In genomic region chr2:207491954-207492353, GRCh38 we compare ENCODE assay signal across 30 cellular contexts.
"Had no signal": no experiment of that assay in that cellular context is flagged by ENCODE, and none has a peak within 500 bp of the region (broad histone marks: within the 10 kb centered on the region; RNA-seq: fewer than 3 reads in every experiment).

No MANE protein-coding gene starts in this region.

- H3K36me3 Mint-ChIP-seq: activated naive CD4-positive, alpha-beta T cell treated with anti-CD3 and anti-CD28 coated beads, Interleukin-2, amount 10 ng/mL, durations not matched to agents 7 days and 5 days; activated naive CD8-positive, alpha-beta T cell treated with anti-CD3 and anti-CD28 coated beads, Interleukin-2, amount 10 ng/mL, durations not matched to agents 7 days and 5 days; brain had no signal

- FAIRE-seq: endometrium had no signal

- ATAC-seq: gastroesophageal sphincter; sciatic nerve; stimulated activated naive CD8-positive, alpha-beta T cell treated with anti-CD3 and anti-CD28 coated beads, Interleukin-15, Interleukin-2, amounts not matched to agents 100 U/mL and 50 U/mL, for 24 hours had no signal

- H3K27me3 Mint-ChIP-seq: activated naive CD4-positive, alpha-beta T cell treated with anti-CD3 and anti-CD28 coated beads, Interleukin-2, amount 10 ng/mL, durations not matched to agents 7 days and 5 days had no signal

- H3K4me1 ChIP-seq: ascending aorta, colonic mucosa, gastroesophageal sphincter, uterus had no signal

- H3K9me3 ChIP-seq: ascending aorta, colonic mucosa, gastroesophageal sphincter, thoracic aorta, uterus had no signal

- H3K79me2 ChIP-seq: hepatocyte had no signal

- H3K4me3 Mint-ChIP-seq: activated naive CD4-positive, alpha-beta T cell treated with anti-CD3 and anti-CD28 coated beads, Interleukin-2, amount 10 ng/mL, durations not matched to agents 7 days and 5 days; activated naive CD8-positive, alpha-beta T cell treated with anti-CD3 and anti-CD28 coated beads, Interleukin-2, amount 10 ng/mL, durations not matched to agents 7 days and 5 days; activated T-helper 1 cell treated with anti-CD3 and anti-CD28 coated beads, Interleukin-12 subunit alpha, Interleukin-12 subunit beta, Interleukin-2, Interleukin-4 antibody, amounts not matched to agents 30 ng/mL and 10 ng/mL and 1 ng/mL, durations not matched to agents 14 hours and 24 hours and 36 hours; brain; nephron; T-helper 2 cell treated with Interferon-gamma antibody and Interleukin-4, amounts not matched to agents 5 μg/mL and 100 μg/mL, for 36 hours had no signal

- H3K36me3 ChIP-seq: ascending aorta, cardiac muscle cell, colonic mucosa, gastroesophageal sphincter, thoracic aorta, uterus had no signal

- H2AFZ ChIP-seq: hepatocyte had no signal

- H3K4me3 ChIP-seq: ascending aorta, cardiac muscle cell, colonic mucosa, gastroesophageal sphincter, hepatocyte, skin epidermis, thoracic aorta, uterus had no signal

- DNase-seq: activated CD4-positive, alpha-beta T cell treated with anti-CD3 and anti-CD28 coated beads for 48 hours; activated CD4-positive, alpha-beta T cell treated with anti-CD3 and anti-CD28 coated beads, Interleukin-2, amount 50 U/mL, for 48 hours; activated CD8-positive, alpha-beta memory T cell treated with anti-CD3 and anti-CD28 coated beads for 24 hours; activated effector memory CD4-positive, alpha-beta T cell treated with anti-CD3 and anti-CD28 coated beads, Interleukin-2, amount 50 U/mL, for 16 hours; activated naive CD4-positive, alpha-beta T cell treated with anti-CD3 and anti-CD28 coated beads, Interleukin-2, amount 10 ng/mL, durations not matched to agents 7 days and 5 days; activated naive CD8-positive, alpha-beta T cell treated with anti-CD3 and anti-CD28 coated beads, Interleukin-2, amount 10 ng/mL, durations not matched to agents 7 days and 5 days; activated T-cell treated with anti-CD3 and anti-CD28 coated beads, Interleukin-2, amount 50 U/mL, for 1 hour; cerebellar nuclear complex; colonic mucosa; effector CD8-positive, alpha-beta T cell; islet precursor cell; mammary epithelial cell; stimulated activated CD4-positive, alpha-beta T cell treated with anti-CD3 and anti-CD28 coated beads, Interleukin-12 subunit alpha, Interleukin-12 subunit beta, amount 100 ng/mL, for 4 hours; stimulated activated CD4-positive, alpha-beta T cell treated with anti-CD3 and anti-CD28 coated beads, Interleukin-4, amount 100 ng/mL, for 1 hour; stimulated activated naive CD8-positive, alpha-beta T cell treated with anti-CD3 and anti-CD28 coated beads, Interleukin-15, Interleukin-2, amounts not matched to agents 100 U/mL and 50 U/mL, for 24 hours; trophoblast cell; uterus had no signal

- H3K4me2 ChIP-seq: hepatocyte had no signal

- H3K4me1 Mint-ChIP-seq: activated naive CD4-positive, alpha-beta T cell treated with anti-CD3 and anti-CD28 coated beads, Interleukin-2, amount 10 ng/mL, durations not matched to agents 7 days and 5 days; brain; nephron had no signal

- H3K27ac Mint-ChIP-seq: activated naive CD4-positive, alpha-beta T cell treated with anti-CD3 and anti-CD28 coated beads, Interleukin-2, amount 10 ng/mL, durations not matched to agents 7 days and 5 days; activated naive CD8-positive, alpha-beta T cell treated with anti-CD3 and anti-CD28 coated beads, Interleukin-2, amount 10 ng/mL, durations not matched to agents 7 days and 5 days; activated T-helper 1 cell treated with anti-CD3 and anti-CD28 coated beads, Interleukin-12 subunit alpha, Interleukin-12 subunit beta, Interleukin-2, Interleukin-4 antibody, amounts not matched to agents 30 ng/mL and 10 ng/mL and 1 ng/mL, durations not matched to agents 14 hours and 24 hours and 36 hours; nephron; T-helper 2 cell treated with Interferon-gamma antibody and Interleukin-4, amounts not matched to agents 5 μg/mL and 100 μg/mL, for 36 hours had no signal

- H3K27me3 ChIP-seq: ascending aorta, cardiac muscle cell, colonic mucosa, gastroesophageal sphincter, hepatocyte, uterus had no signal

- H3K9me3 Mint-ChIP-seq: activated naive CD4-positive, alpha-beta T cell treated with anti-CD3 and anti-CD28 coated beads, Interleukin-2, amount 10 ng/mL, durations not matched to agents 7 days and 5 days; activated naive CD8-positive, alpha-beta T cell treated with anti-CD3 and anti-CD28 coated beads, Interleukin-2, amount 10 ng/mL, durations not matched to agents 7 days and 5 days; activated T-helper 1 cell treated with anti-CD3 and anti-CD28 coated beads, Interleukin-12 subunit alpha, Interleukin-12 subunit beta, Interleukin-2, Interleukin-4 antibody, amounts not matched to agents 30 ng/mL and 10 ng/mL and 1 ng/mL, durations not matched to agents 14 hours and 24 hours and 36 hours; brain; nephron; T-helper 2 cell treated with Interferon-gamma antibody and Interleukin-4, amounts not matched to agents 5 μg/mL and 100 μg/mL, for 36 hours had no signal

- H3K27ac ChIP-seq: ascending aorta, colonic mucosa, epithelial cell of prostate, gastroesophageal sphincter, hepatocyte, skin epidermis, thoracic aorta, uterus had no signal
